ENCODE assay signal across 10 cellular contexts in genomic region chr2:36485521-36485920, GRCh38.
DNase-seq lines count a peak whose midpoint lies in the region; ATAC-seq and TF ChIP-seq lines count a peak whose summit lies in the region.
"Had no signal": no experiment of that assay in that cellular context is flagged by ENCODE, and none has a peak within 500 bp of the region (broad histone marks: within the 10 kb centered on the region; RNA-seq: fewer than 3 reads in every experiment).

No MANE protein-coding gene starts in this region.

- peak overlapping the region; percentile 94 for H3K27ac ChIP-seq in AG04450 (ENCODE audit: low read depth, low read length)
- peak overlapping the region; percentile 97 for H3K27ac ChIP-seq in SJSA1
- H3K27ac ChIP-seq: BLaER1 treated with 17β-estradiol and CSF1 and Interleukin-3, amounts not matched to agents 10 nM and 100 nM had no signal

- H3K27me3 ChIP-seq in AG04450 (ENCODE audit: control insufficient read depth, insufficient read depth, low read length) (no peaks in the 10 kb centered on the region), SJSA1 (replicated peaks) (no peaks in the 10 kb centered on the region)
- H3K27me3 ChIP-seq: BLaER1 treated with 17β-estradiol and CSF1 and Interleukin-3, amounts not matched to agents 10 nM and 100 nM had no signal

- DNase-seq in AG04450 (ENCODE audit: low read depth, low spot score) (peak; percentile 73), SJSA1 (ENCODE audit: low read depth in 1 of 2, low spot score in 2 of 2) (peak; percentile 85 to 92), fibroblast of mammary gland (ENCODE audit: low read depth) (peak; percentile 85), omental fat pad (ENCODE audit: low spot score) (no peak), mucosa of descending colon (no peak), globus pallidus (ENCODE audit: low spot score) (no peak)
- no peak for DNase-seq in effector CD8-positive, alpha-beta T cell (lab: John Stamatoyannopoulos, UW)
- DNase-seq: activated CD4-positive, alpha-beta T cell treated with anti-CD3 and anti-CD28 coated beads, Interleukin-2, amount 10 ng/mL, durations not matched to agents 24 days and 14 days had no signal

- POLR2A ChIA-PET in AG04450 (lab: Yijun Ruan, JAX), result interaction anchor here (1.1 to 3.5 kb wide), 6 partner anchors 17 to 129 kb away, joined by 3 to 20 read pairs (median 6); partner anchors contain the start of gene CRIM1

- H3K4me1 ChIP-seq in SJSA1 (replicated peaks) (peaks cover 95% of the 10 kb centered on the region), mucosa of descending colon (ENCODE audit: low read depth) (peaks cover 4% of the 10 kb centered on the region)

- CTCF ChIA-PET in AG04450 (lab: Charles Lee), result interaction anchor here (0.5 kb wide), 1 partner anchor 211 kb away, joined by 3 read pairs; the partner anchor contains the start of gene VIT

- H3K4me3 ChIP-seq in AG04450 (ENCODE audit: low read depth, low read length), result no peak overlapping the region
- no peak overlapping the region for H3K4me3 ChIP-seq in SJSA1
- no peak overlapping the region for H3K4me3 ChIP-seq in fibroblast of mammary gland (ENCODE audit: control insufficient read depth, low read depth, low read length)
- no peak overlapping the region for H3K4me3 ChIP-seq in mucosa of descending colon
- H3K4me3 ChIP-seq: BLaER1 treated with 17β-estradiol and CSF1 and Interleukin-3, amounts not matched to agents 10 nM and 100 nM had no signal

- intact Hi-C loops in mucosa of descending colon (cut with DNase I, micrococcal nuclease), result no loop called here

- no peak for TF ChIP-seq CTCF in AG04450 (IDR thresholded peaks at IDR 0.05; ENCODE audit: low read depth, low read length)
- no peak for TF ChIP-seq CTCF in fibroblast of mammary gland (conservative IDR thresholded peaks at IDR 0.05; ENCODE audit: control insufficient read depth, insufficient read depth, low read depth, low read length)
- no peak for TF ChIP-seq CTCF in omental fat pad (IDR thresholded peaks at IDR 0.05)
- no peak for TF ChIP-seq CTCF in mucosa of descending colon (IDR thresholded peaks at IDR 0.05)

- ATAC-seq in omental fat pad (ENCODE audit: low FRiP score), result peak; percentile 60
- no peak for ATAC-seq in GM18909 (IDR thresholded peaks at IDR 0.05; ENCODE audit: poor library complexity, unreplicated experiment)
- ATAC-seq in mucosa of descending colon, result no peak

- H3K9me3 ChIP-seq in AG04450 (ENCODE audit: control insufficient read depth, insufficient read depth, low read length), result no peaks in the 10 kb centered on the region
- no peaks in the 10 kb centered on the region for H3K9me3 ChIP-seq in SJSA1 (replicated peaks)
- H3K9me3 ChIP-seq in mucosa of descending colon, result no peaks in the 10 kb centered on the region

- peaks cover 64% of the 10 kb centered on the region for H3K36me3 ChIP-seq in SJSA1
- no peaks in the 10 kb centered on the region for H3K36me3 ChIP-seq in mucosa of descending colon (ENCODE audit: low read depth)

Comparison
In these comparisons a context has a peak if more than half of its experiments do, and no peak if none do; other contexts are left out.
1. DNase-seq: peak in AG04450 (single experiment), SJSA1 (2 of 2) and fibroblast of mammary gland (single experiment); none in omental fat pad (single experiment), effector CD8-positive, alpha-beta T cell (single experiment), mucosa of descending colon (0 of 3) and globus pallidus (single experiment).